ENCODE assay signal across 16 cellular contexts in genomic region chr14:76309572-76310551, GRCh38.
DNase-seq lines count a peak whose midpoint lies in the region; ATAC-seq, FAIRE-seq and TF ChIP-seq lines count a peak whose summit lies in the region.
"Had no signal": no experiment of that assay in that cellular context is flagged by ENCODE, and none has a peak within 500 bp of the region (broad histone marks: within the 10 kb centered on the region; RNA-seq: fewer than 3 reads in every experiment).

No MANE protein-coding gene starts in this region.

- peak overlapping the region; percentile 63 for H3K18ac ChIP-seq in neuronal stem cell (ENCODE audit: low read length)

- no peak overlapping the region for H2BK15ac ChIP-seq in neuronal stem cell (ENCODE audit: low read length)

- no peak overlapping the region for H2BK12ac ChIP-seq in neuronal stem cell (ENCODE audit: low read length)

- no peaks in the 10 kb centered on the region for H3K79me1 ChIP-seq in neuronal stem cell (ENCODE audit: low read depth, low read length)

- H2BK5ac ChIP-seq in neuronal stem cell (ENCODE audit: low read length): no peak overlapping the region

- H3K4me1 ChIP-seq in hepatocyte (ENCODE audit: insufficient read depth) (peaks cover 10% of the 10 kb centered on the region), neuronal stem cell (ENCODE audit: control insufficient read depth in 2 of 2, insufficient read depth in 1 of 2, low read depth in 1 of 2, low read length in 2 of 2) (peaks cover 18 to 26% of the 10 kb centered on the region in 2 donors), testis (no peaks in the 10 kb centered on the region), pancreas (no peaks in the 10 kb centered on the region)
- H3K4me1 ChIP-seq: uterus had no signal

- H3K23ac ChIP-seq in neuronal stem cell (ENCODE audit: low read depth, low read length, poor library complexity): no peak overlapping the region

- no peak for ATAC-seq in pancreas
- ATAC-seq: activated CD4-positive, alpha-beta T cell treated with anti-CD3 and anti-CD28 coated beads for 36 hours had no signal

- no peak overlapping the region for H2AFZ ChIP-seq in hepatocyte
- peak overlapping the region; percentile 60 for H2AFZ ChIP-seq in neuronal stem cell (ENCODE audit: low read length)

- no peak overlapping the region for H2BK120ac ChIP-seq in neuronal stem cell (ENCODE audit: low read depth, low read length)

- peaks cover 10% of the 10 kb centered on the region for H3K27me3 ChIP-seq in brain microvascular endothelial cell (replicated peaks)
- H3K27me3 ChIP-seq in hepatocyte: peaks cover 50% of the 10 kb centered on the region
- peaks cover 0 to 60% (median 35%) of the 10 kb centered on the region in 3 experiments for H3K27me3 ChIP-seq in neuronal stem cell (ENCODE audit: control insufficient read depth in 3 of 3, insufficient read depth in 3 of 3, low read depth in 1 of 3, low read length in 3 of 3)
- no peaks in the 10 kb centered on the region for H3K27me3 ChIP-seq in testis
- H3K27me3 ChIP-seq in pancreas: no peaks in the 10 kb centered on the region
- H3K27me3 ChIP-seq: uterus had no signal

- WGBS in hepatocyte (ENCODE audit: low lambda C conversion rate, missing lambda C conversion rate): 66% methylated on average over 17 of the region's 17 CpGs
- no CpG with 5 or more reads among the region's 17 CpGs for WGBS in neuronal stem cell (ENCODE audit: extremely low coverage in 2 of 2, insufficient read length in 2 of 2, insufficient replicate concordance in 1 of 2), 2 donors
- 63 to 64% methylated on average over 16 to 17 of the region's 17 CpGs for WGBS in testis, 2 donors
- WGBS in pancreas, 2 donors: 70 to 79% methylated on average over 17 of the region's 17 CpGs

- DNase-seq in brain microvascular endothelial cell (no peak), hepatocyte (ENCODE audit: low spot score) (no peak), neuronal stem cell (ENCODE audit: low spot score) (peak; percentile 47), NCI-H1694 treated with DMSO at 0.1 percent for 48 hours (lab: John Stamatoyannopoulos, UW) (no peak), testis (no peak), pancreas (no peak)
- no peak for DNase-seq in central memory CD4-positive, alpha-beta T cell
- DNase-seq: activated CD4-positive, alpha-beta T cell treated with anti-CD3 and anti-CD28 coated beads for 36 hours; CD8-positive, alpha-beta memory T cell; HCEC 1CT; NCI-H1436; occipital lobe; stimulated activated naive CD4-positive, alpha-beta T cell treated with Interleukin-2 at 50 U/mL for 16 hours; uterus had no signal

- H4K20me1 ChIP-seq in hepatocyte (ENCODE audit: insufficient read depth, poor library complexity, severe bottlenecking): no peaks in the 10 kb centered on the region

- H3K4ac ChIP-seq in neuronal stem cell (ENCODE audit: low read length): no peak overlapping the region

- H3K4me2 ChIP-seq in hepatocyte: peak overlapping the region; percentile 38
- H3K4me2 ChIP-seq in neuronal stem cell (ENCODE audit: insufficient read depth, low read length, poor library complexity, severe bottlenecking): peak overlapping the region; percentile 43

- no peaks in the 10 kb centered on the region for H3K79me2 ChIP-seq in hepatocyte

- no peaks in the 10 kb centered on the region for H3K9me2 ChIP-seq in hepatocyte (replicated peaks; ENCODE audit: insufficient read depth)

- H3K36me3 ChIP-seq in brain microvascular endothelial cell (replicated peaks) (no peaks in the 10 kb centered on the region), hepatocyte (replicated peaks; ENCODE audit: insufficient read depth, low read depth) (no peaks in the 10 kb centered on the region), neuronal stem cell (replicated peaks in 1 of 2; ENCODE audit: control insufficient read depth in 2 of 2, insufficient read depth in 2 of 2, low read length in 2 of 2) (no peaks in the 10 kb centered on the region), testis (ENCODE audit: low read depth, missing control alignments) (no peaks in the 10 kb centered on the region), pancreas (no peaks in the 10 kb centered on the region)
- H3K36me3 ChIP-seq: uterus had no signal

- no peak for TF ChIP-seq POLR2A in testis (IDR thresholded peaks at IDR 0.05)

- H4K8ac ChIP-seq in neuronal stem cell (ENCODE audit: low read depth, low read length): no peak overlapping the region

- H3K14ac ChIP-seq in neuronal stem cell (ENCODE audit: low read length): no peak overlapping the region

- H3K4me3 ChIP-seq in brain microvascular endothelial cell (ENCODE audit: low read depth, low read length): no peak overlapping the region
- no peak overlapping the region for H3K4me3 ChIP-seq in hepatocyte
- no peak overlapping the region for H3K4me3 ChIP-seq in neuronal stem cell (ENCODE audit: low read length in 2 of 2)
- no peak overlapping the region for H3K4me3 ChIP-seq in testis
- H3K4me3 ChIP-seq in pancreas: no peak overlapping the region
- H3K4me3 ChIP-seq: uterus had no signal

- no peak for FAIRE-seq in pancreas (lab: Jason Lieb, UNC)
- FAIRE-seq: GM12892 had no signal

- no peak overlapping the region for H3K27ac ChIP-seq in brain microvascular endothelial cell
- no peak overlapping the region for H3K27ac ChIP-seq in hepatocyte
- no peak overlapping the region for H3K27ac ChIP-seq in neuronal stem cell (replicated peaks; ENCODE audit: low read length)
- no peak overlapping the region for H3K27ac ChIP-seq in testis
- no peak overlapping the region for H3K27ac ChIP-seq in pancreas
- H3K27ac ChIP-seq: uterus had no signal

- TF ChIP-seq CTCF in GM12873 (IDR thresholded peaks at IDR 0.05; ENCODE audit: insufficient read depth, low read depth, low read length, missing control alignments): peak; percentile 10
- peak; percentile 10 for TF ChIP-seq CTCF in brain microvascular endothelial cell (IDR thresholded peaks at IDR 0.05; ENCODE audit: low read depth, low read length, missing control alignments)
- TF ChIP-seq CTCF in hepatocyte (IDR thresholded peaks at IDR 0.05; ENCODE audit: poor library complexity): no peak
- TF ChIP-seq CTCF in testis (IDR thresholded peaks at IDR 0.05): no peak
- no peak for TF ChIP-seq CTCF in pancreas (IDR thresholded peaks at IDR 0.05)

- H2AK5ac ChIP-seq in neuronal stem cell (ENCODE audit: low read depth, low read length): no peak overlapping the region

- H3K9me3 ChIP-seq in hepatocyte (ENCODE audit: low read depth) (no peaks in the 10 kb centered on the region), neuronal stem cell (replicated peaks in 1 of 2; ENCODE audit: control insufficient read depth in 2 of 2, insufficient read depth in 1 of 2, low read depth in 1 of 2, low read length in 2 of 2) (no peaks in the 10 kb centered on the region), testis (no peaks in the 10 kb centered on the region), pancreas (no peaks in the 10 kb centered on the region)
- H3K9me3 ChIP-seq: uterus had no signal

- in situ Hi-C loops in brain microvascular endothelial cell (cut with HindIII; ENCODE audit: low pct_ligation_motif_present, low sequenced_read_pairs): no loop called here

- H3K9ac ChIP-seq in neuronal stem cell (ENCODE audit: low read depth, low read length, poor library complexity): no peak overlapping the region

- intact Hi-C loops in testis (cut with DNase I; ENCODE audit: low total_unique reads) (no loop called here), pancreas (cut with DNase I) (no loop called here)

- H4K91ac ChIP-seq in neuronal stem cell (ENCODE audit: low read depth, low read length, poor library complexity): no peak overlapping the region

Comparison
In these comparisons a context has a peak if more than half of its experiments do, and no peak if none do; other contexts are left out.
1. CTCF ChIP-seq: peak in GM12873 (single experiment) and brain microvascular endothelial cell (single experiment); none in hepatocyte (single experiment), testis (0 of 3) and pancreas (0 of 4).